In the genomic region with DNA sequence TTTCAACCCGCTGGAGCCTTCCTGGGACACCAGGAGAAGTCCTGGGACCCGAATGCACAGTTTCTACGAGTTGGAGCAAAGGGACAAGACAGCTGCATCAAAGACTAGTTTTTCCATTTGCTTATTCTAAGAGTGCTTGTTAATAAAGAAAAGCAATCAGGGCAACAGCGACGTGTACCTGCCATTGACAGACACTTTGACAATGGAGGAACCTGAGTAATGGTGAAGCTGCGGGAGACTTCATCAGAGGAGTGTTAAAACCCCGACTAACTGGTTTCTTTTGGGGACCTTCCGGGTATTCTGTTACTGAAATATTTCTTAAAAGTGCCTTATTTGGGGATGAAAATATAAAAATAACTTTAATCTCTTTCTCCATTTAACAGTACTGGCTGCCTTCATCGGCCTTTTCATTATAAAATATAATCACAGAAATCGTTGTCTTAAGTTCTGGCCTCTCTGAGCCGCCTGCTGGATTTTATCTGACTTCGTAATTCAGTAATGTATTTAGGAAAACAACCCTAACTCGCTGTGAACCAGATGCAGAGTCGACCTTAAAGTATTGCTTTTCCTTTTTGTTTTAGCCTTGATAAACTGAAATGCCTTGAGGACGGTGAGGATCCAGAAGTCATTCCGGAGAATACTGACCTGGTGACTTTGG, we compare ENCODE assay signal across 8 cellular contexts. TPM values are rescaled to one million over a fixed set of nuclear protein-coding genes. Genes with fewer than 3 reads are reported as not detected.
DNase-seq lines count a peak whose midpoint lies in the region; ATAC-seq and TF ChIP-seq lines count a peak whose summit lies in the region.

No MANE protein-coding gene starts in this region.

- H3K4me3 ChIP-seq in MM.1S (ENCODE audit: low read length): peak overlapping the region; percentile 83
- peak overlapping the region; percentile 85 to 87 for H3K4me3 ChIP-seq in ascending aorta
- peak overlapping the region; percentile 89 for H3K4me3 ChIP-seq in suprapubic skin

- peak overlapping the region; percentile 57 for H3K4me2 ChIP-seq in MM.1S (ENCODE audit: low read depth, low read length)

- 2% methylated on average over 16 of the region's 16 CpGs for WGBS in suprapubic skin

- TF ChIP-seq CTCF in MM.1S (IDR thresholded peaks at IDR 0.05; ENCODE audit: low read length) (no peak), ascending aorta (IDR thresholded peaks at IDR 0.05) (peak in 1 of 3 experiments; percentile 21), suprapubic skin (IDR thresholded peaks at IDR 0.05) (peak in 1 of 2 donors; percentile 5)

- H3K27ac ChIP-seq in MM.1S (ENCODE audit: low read length) (no peak overlapping the region; the same call in 1 of the 2 replicates), ascending aorta (peak overlapping the region; percentile 69 to 89), suprapubic skin (peak overlapping the region; percentile 88)

- no peaks in the 10 kb centered on the region for H3F3A ChIP-seq in MM.1S (ENCODE audit: insufficient read depth, low read length)

- DNase-seq in DMS79 treated with DMSO at 0.1 percent for 48 hours (lab: John Stamatoyannopoulos, UW) (peak; percentile 45), DMS79 (lab: John Stamatoyannopoulos, UW) (no peak), MM.1S (peak; percentile 9), ascending aorta (ENCODE audit: low spot score in 2 of 2) (no peak), kidney glomerular epithelial cell (lab: John Stamatoyannopoulos, UW) (peak; percentile 31), suprapubic skin (ENCODE audit: low spot score in 2 of 2) (no peak), occipital lobe (lab: John Stamatoyannopoulos, UW) (no peak)

- no peak for ATAC-seq in GM21528 (IDR thresholded peaks at IDR 0.05; ENCODE audit: low FRiP score, unreplicated experiment)

- H3K9me3 ChIP-seq in MM.1S (replicated peaks; ENCODE audit: insufficient read depth, low read length) (no peaks in the 10 kb centered on the region), ascending aorta (no peaks in the 10 kb centered on the region), suprapubic skin (no peaks in the 10 kb centered on the region)

- intact Hi-C loops in ascending aorta (cut with DNase I): loop anchor here (2.0 to 5.0 kb wide), 5 partner anchors 116 to 321 kb away; partner anchors contain the start of genes CCDC171 and TTC39B

- H2AFZ ChIP-seq in MM.1S (ENCODE audit: low read length): peak overlapping the region; percentile 56

- no peaks in the 10 kb centered on the region for H3K9me2 ChIP-seq in MM.1S (replicated peaks; ENCODE audit: insufficient read depth, low read length)

- TF ChIP-seq EP300 in suprapubic skin (IDR thresholded peaks at IDR 0.05): no peak

- peaks cover 34% of the 10 kb centered on the region for H3K79me2 ChIP-seq in MM.1S (ENCODE audit: low read length)

- H3K36me3 ChIP-seq in MM.1S (replicated peaks; ENCODE audit: insufficient read depth, low read length) (no peaks in the 10 kb centered on the region), ascending aorta (peaks cover 7 to 14% of the 10 kb centered on the region in 2 donors), suprapubic skin (peaks cover 14% of the 10 kb centered on the region)

- no peaks in the 10 kb centered on the region for H4K20me1 ChIP-seq in MM.1S (ENCODE audit: insufficient read depth, low read length)

- H3K9ac ChIP-seq in MM.1S (ENCODE audit: low read length): peak overlapping the region; percentile 62

- no peaks in the 10 kb centered on the region for H3K27me3 ChIP-seq in MM.1S (replicated peaks; ENCODE audit: insufficient read depth, low read length)
- H3K27me3 ChIP-seq in ascending aorta: no peaks in the 10 kb centered on the region
- H3K27me3 ChIP-seq in suprapubic skin: no peaks in the 10 kb centered on the region

- H3K4me1 ChIP-seq in MM.1S (ENCODE audit: low read length) (0 out of 2 replicates have a peak, but pooled peaks cover 3% of the 10 kb centered on the region), ascending aorta (peaks cover 0 to 17% of the 10 kb centered on the region in 2 donors), suprapubic skin (peaks cover 22% of the 10 kb centered on the region)

- no peak for TF ChIP-seq POLR2A in suprapubic skin (IDR thresholded peaks at IDR 0.05)

RNA-seq across cellular contexts. Expression of gene SNAPC3, which starts 0.8 kb away (rescaled TPM):
- total RNA-seq in ascending aorta: 8.8 TPM
- 10 to 100 TPM; 12.5 to 27.4 (median 17.8) TPM for total RNA-seq in suprapubic skin
- total RNA-seq in occipital lobe: 80.5 TPM

Comparison
In these comparisons a context has a peak if more than half of its experiments do, and no peak if none do; other contexts are left out.
1. DNase-seq: peak in DMS79 treated with DMSO at 0.1 percent for 48 hours (single experiment), MM.1S (single experiment) and kidney glomerular epithelial cell (single experiment); none in DMS79 (single experiment), ascending aorta (0 of 2), suprapubic skin (0 of 2) and occipital lobe (single experiment).
2. Peak in every context shown above with its lines, with median percentiles within 50 percentile points of each other: H3K4me3 ChIP-seq.